ENCODE assay signal across 9 cellular contexts in the genomic region with DNA sequence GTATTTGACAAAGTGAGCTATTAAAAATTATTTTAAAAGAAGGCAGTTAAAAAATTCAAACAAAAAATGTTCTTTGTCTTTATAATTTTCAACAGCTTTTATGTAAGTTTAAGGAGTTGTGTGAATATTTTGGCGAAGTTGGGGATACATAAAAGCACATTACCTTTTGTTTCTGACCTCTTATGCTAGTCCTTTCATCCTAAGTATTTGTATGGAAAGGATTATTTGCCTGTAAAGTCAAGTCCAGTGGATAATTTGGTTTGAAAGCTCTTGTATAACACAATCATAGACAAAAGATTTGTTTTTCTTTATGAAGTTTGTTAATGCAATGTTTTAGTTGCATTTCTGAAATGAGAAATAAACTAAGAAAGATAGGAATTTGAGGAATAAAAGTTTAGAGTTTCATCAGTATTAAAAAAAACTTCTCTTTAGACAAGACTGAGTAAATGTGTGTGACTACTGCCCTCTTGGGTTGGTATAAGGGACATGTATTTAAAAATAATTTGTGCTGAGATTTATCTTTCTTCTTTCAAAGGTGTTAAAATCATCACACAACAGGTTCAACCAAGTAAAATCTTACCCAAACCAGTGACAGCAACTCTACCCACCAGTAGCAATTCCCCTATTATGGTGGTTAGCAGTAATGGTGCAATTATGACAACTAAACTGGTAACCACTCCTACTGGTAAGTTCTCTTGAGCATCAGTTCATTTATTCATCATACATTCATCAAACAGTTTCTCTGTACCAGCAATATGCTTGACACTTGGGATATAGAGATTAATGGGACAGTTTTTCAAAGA.
DNase-seq lines count a peak whose midpoint lies in the region; ATAC-seq and TF ChIP-seq lines count a peak whose summit lies in the region.
"Had no signal": no experiment of that assay in that cellular context is flagged by ENCODE, and none has a peak within 500 bp of the region (broad histone marks: within the 10 kb centered on the region; RNA-seq: fewer than 3 reads in every experiment).

No MANE protein-coding gene starts in this region.

- H3K4me3 ChIP-seq in foreskin fibroblast (ENCODE audit: low read depth in 1 of 2, low read length in 2 of 2): no peak overlapping the region

- in situ Hi-C loops in SK-MEL-5 (cut with HindIII; ENCODE audit: low pct_unique_long_range_greater_than_20kb, low sequenced_read_pairs): no loop called here

- DNase-seq in GM10266 (ENCODE audit: extremely low spot score) (no peak), SK-MEL-5 (ENCODE audit: low read depth, low spot score) (peak; percentile 46), foreskin fibroblast (peak in 1 of 2 donors; percentile 49), inferior parietal cortex (ENCODE audit: extremely low spot score) (no peak), caudate nucleus (lab: John Stamatoyannopoulos, UW) (no peak)
- DNase-seq: activated naive CD4-positive, alpha-beta T cell treated with anti-CD3 and anti-CD28 coated beads, Interleukin-2, amount 50 U/mL, for 16 hours had no signal

- TF ChIP-seq CTCF in 22Rv1 (IDR thresholded peaks at IDR 0.05): peak; percentile 57
- TF ChIP-seq CTCF in GM10266 (IDR thresholded peaks at IDR 0.05; ENCODE audit: control insufficient read depth, insufficient read depth, low read depth, missing control alignments): peak; percentile 16
- TF ChIP-seq CTCF in foreskin fibroblast (IDR thresholded peaks at IDR 0.05; ENCODE audit: low read depth, low read length): peak; percentile 26

- H3K27ac ChIP-seq in 22Rv1 (no peak overlapping the region), caudate nucleus (ENCODE audit: low read depth, low read length) (no peak overlapping the region)

- no peak for ATAC-seq in HG03159 (IDR thresholded peaks at IDR 0.05; ENCODE audit: unreplicated experiment)
- no peak for ATAC-seq in HG02973 (IDR thresholded peaks at IDR 0.05; ENCODE audit: unreplicated experiment)
